ENCODE assay signal across 8 cellular contexts in genomic region chr1:86499987-86500593, GRCh38. TPM values are rescaled to one million over a fixed set of nuclear protein-coding genes. Genes with fewer than 3 reads are reported as not detected.
DNase-seq lines count a peak whose midpoint lies in the region; ATAC-seq, FAIRE-seq and TF ChIP-seq lines count a peak whose summit lies in the region.

No MANE protein-coding gene starts in this region.

- no peaks in the 10 kb centered on the region for H3K79me2 ChIP-seq in SK-N-SH (ENCODE audit: insufficient read depth)

- peaks cover 5% of the 10 kb centered on the region; the same call in 1 of the 2 replicates for H3K27me3 ChIP-seq in SK-N-SH (ENCODE audit: insufficient read depth)
- H3K27me3 ChIP-seq in esophagus squamous epithelium = no peaks in the 10 kb centered on the region
- no peaks in the 10 kb centered on the region for H3K27me3 ChIP-seq in small intestine (ENCODE audit: control insufficient read depth in 2 of 2, insufficient read depth in 2 of 2, low read length in 2 of 2)

- DNase-seq in SK-N-SH = peak; percentile 25
- DNase-seq in KBM-7 = peak; percentile 50
- peak; percentile 82 for DNase-seq in RKO (ENCODE audit: low spot score)
- DNase-seq in esophagus squamous epithelium (lab: John Stamatoyannopoulos, UW) = no peak
- DNase-seq in small intestine = peak; percentile 44
- no peak for DNase-seq in activated CD4-positive, alpha-beta T cell treated with anti-CD3 and anti-CD28 coated beads, Interleukin-2, amount 10 ng/mL, durations not matched to agents 24 days and 14 days
- DNase-seq in amygdala (lab: John Stamatoyannopoulos, UW) = no peak

- H3K27ac ChIP-seq in SK-N-SH (ENCODE audit: low read depth in 2 of 2, low read length in 1 of 2) (no peak overlapping the region), esophagus squamous epithelium (no peak overlapping the region), small intestine (ENCODE audit: low read depth in 1 of 2, low read length in 1 of 2) (no peak overlapping the region)

- TF ChIP-seq CTCF in SK-N-SH (IDR thresholded peaks at IDR 0.05) (peak; percentile 99), esophagus squamous epithelium (IDR thresholded peaks at IDR 0.05) (peak; percentile 76 to 97 (median 84))

- no peak for TF ChIP-seq EP300 in SK-N-SH (IDR thresholded peaks at IDR 0.05; ENCODE audit: borderline replicate concordance in 1 of 2, low read depth in 1 of 2, low read length in 1 of 2)

- H3K36me3 Mint-ChIP-seq in activated CD4-positive, alpha-beta T cell treated with anti-CD3 and anti-CD28 coated beads, Interleukin-2, amount 10 ng/mL, durations not matched to agents 24 days and 14 days (ENCODE audit: low read depth) = no peaks in the 10 kb centered on the region

- POLR2A ChIA-PET in SK-N-SH (lab: Yijun Ruan, JAX) = no interaction called here

- no peaks in the 10 kb centered on the region for H3K9me2 ChIP-seq in SK-N-SH

- in situ Hi-C loops in KBM-7 (cut with MboI; ENCODE audit: low pct_unique_long_range_greater_than_20kb, low sequenced_read_pairs) = no loop called here

- H2AFZ ChIP-seq in SK-N-SH (ENCODE audit: low read depth) = no peak overlapping the region

- no peak overlapping the region for H3K27ac Mint-ChIP-seq in activated CD4-positive, alpha-beta T cell treated with anti-CD3 and anti-CD28 coated beads, Interleukin-2, amount 10 ng/mL, durations not matched to agents 24 days and 14 days

- H3K36me3 ChIP-seq in SK-N-SH (replicated peaks in 1 of 2; ENCODE audit: control insufficient read depth in 1 of 2, insufficient read depth in 2 of 2, low read length in 1 of 2) = no peaks in the 10 kb centered on the region
- no peaks in the 10 kb centered on the region for H3K36me3 ChIP-seq in esophagus squamous epithelium
- no peaks in the 10 kb centered on the region for H3K36me3 ChIP-seq in small intestine (ENCODE audit: control insufficient read depth in 2 of 2, insufficient read depth in 2 of 2, low read length in 2 of 2)

- WGBS in SK-N-SH (ENCODE audit: low lambda C conversion rate) = 8% methylated on average over 3 of the region's 3 CpGs
- 11 to 15% methylated on average over 3 of the region's 3 CpGs for WGBS in esophagus squamous epithelium, 2 donors
- 1 to 11% (median 9%) methylated on average over 3 of the region's 3 CpGs for WGBS in small intestine, 3 donors

- peak overlapping the region in 1 of 2 experiments; percentile 43; a peak in 1 of 4 replicates for H3K4me3 ChIP-seq in SK-N-SH (ENCODE audit: low read depth in 2 of 2, low read length in 1 of 2)
- H3K4me3 ChIP-seq in esophagus squamous epithelium = no peak overlapping the region
- H3K4me3 ChIP-seq in small intestine (ENCODE audit: low read depth in 1 of 2, low read length in 2 of 2) = no peak overlapping the region

- no peak for TF ChIP-seq POLR2A in esophagus squamous epithelium (IDR thresholded peaks at IDR 0.05)

- H3K9me3 Mint-ChIP-seq in activated CD4-positive, alpha-beta T cell treated with anti-CD3 and anti-CD28 coated beads, Interleukin-2, amount 10 ng/mL, durations not matched to agents 24 days and 14 days = no peaks in the 10 kb centered on the region

- H3K4me3 Mint-ChIP-seq in activated CD4-positive, alpha-beta T cell treated with anti-CD3 and anti-CD28 coated beads, Interleukin-2, amount 10 ng/mL, durations not matched to agents 24 days and 14 days = no peak overlapping the region

- intact Hi-C loops in esophagus squamous epithelium (cut with DNase I) = loop anchor here (10.0 kb wide), 1 partner anchor 115 kb away; no protein-coding TSS in a partner anchor
- intact Hi-C loops in activated CD4-positive, alpha-beta T cell treated with anti-CD3 and anti-CD28 coated beads, Interleukin-2, amount 10 ng/mL, durations not matched to agents 24 days and 14 days (cut with micrococcal nuclease) = loop anchor here (5.0 to 10.0 kb wide), 3 partner anchors 103 to 242 kb away; partner anchors contain the start of genes ODF2L and SH3GLB1

- no peak; the same call in 2 of the 3 replicates for ATAC-seq in SK-N-SH treated with all-trans-retinoic acid at 6 μM for 48 hours

- H3K4me1 Mint-ChIP-seq in activated CD4-positive, alpha-beta T cell treated with anti-CD3 and anti-CD28 coated beads, Interleukin-2, amount 10 ng/mL, durations not matched to agents 24 days and 14 days = peaks cover 12% of the 10 kb centered on the region

- peaks cover 6% of the 10 kb centered on the region for H3F3A ChIP-seq in SK-N-SH (replicated peaks; ENCODE audit: insufficient read depth)

- no peaks in the 10 kb centered on the region for H4K20me1 ChIP-seq in SK-N-SH (ENCODE audit: insufficient read depth)

- no peaks in the 10 kb centered on the region; a peak in 1 of 4 replicates for H3K4me1 ChIP-seq in SK-N-SH (ENCODE audit: control insufficient read depth in 1 of 2, insufficient read depth in 2 of 2, low read depth in 1 of 2, low read length in 1 of 2)
- peaks cover 17 to 42% (median 22%) of the 10 kb centered on the region in 3 donors for H3K4me1 ChIP-seq in esophagus squamous epithelium
- no peaks in the 10 kb centered on the region for H3K4me1 ChIP-seq in small intestine (ENCODE audit: control insufficient read depth in 2 of 2, insufficient read depth in 1 of 2, low read depth in 1 of 2, low read length in 1 of 2)

- no peak; the same call in 1 of the 2 replicates for TF ChIP-seq RAD21 in SK-N-SH (IDR thresholded peaks at IDR 0.05; ENCODE audit: low read length)

- H3K4me2 ChIP-seq in SK-N-SH = no peak overlapping the region

- FAIRE-seq in small intestine (lab: Jason Lieb, UNC) = peak; percentile 77

- no peaks in the 10 kb centered on the region for H3K9me3 ChIP-seq in SK-N-SH
- H3K9me3 ChIP-seq in esophagus squamous epithelium = no peaks in the 10 kb centered on the region
- no peaks in the 10 kb centered on the region for H3K9me3 ChIP-seq in small intestine (ENCODE audit: control insufficient read depth, low read depth)

- H3K9ac ChIP-seq in SK-N-SH = no peak overlapping the region

- H3K27me3 Mint-ChIP-seq in activated CD4-positive, alpha-beta T cell treated with anti-CD3 and anti-CD28 coated beads, Interleukin-2, amount 10 ng/mL, durations not matched to agents 24 days and 14 days = peaks cover 28% of the 10 kb centered on the region

- CTCF ChIA-PET in SK-N-SH (lab: Yijun Ruan, JAX) = interaction anchor here (0.6 to 4.1 kb wide), 51 partner anchors 7 to 509 kb away, joined by 3 to 52 read pairs (median 4); partner anchors contain the start of gene SH3GLB1

TF ChIP-seq in SK-N-SH, 30 proteins besides CTCF, POLR2A, EP300 and RAD21 (continues in another document):
- TF ChIP-seq CHD2 (IDR thresholded peaks at IDR 0.05; ENCODE audit: low read length, partially characterized antibody) = no peak
- TF ChIP-seq RXRA (IDR thresholded peaks at IDR 0.05; ENCODE audit: borderline replicate concordance, low read depth) = no peak
- no peak for TF ChIP-seq NFIC (IDR thresholded peaks at IDR 0.05; ENCODE audit: borderline replicate concordance)
- TF ChIP-seq SMC3 (IDR thresholded peaks at IDR 0.05; ENCODE audit: low read depth, low read length) = no peak
- no peak for TF ChIP-seq PBX3 (IDR thresholded peaks at IDR 0.05)
- no peak for TF ChIP-seq ELF1 (IDR thresholded peaks at IDR 0.05)
- no peak for TF ChIP-seq TAF1 (IDR thresholded peaks at IDR 0.05; ENCODE audit: borderline replicate concordance, low read depth, low read length)
- TF ChIP-seq TCF12 (IDR thresholded peaks at IDR 0.05) = no peak

TF ChIP-seq in SK-N-SH treated with all-trans-retinoic acid at 6 μM for 48 hours, 23 proteins besides CTCF, POLR2A, EP300 and RAD21:
- TF ChIP-seq TOX (CRISPR knock-in tag; IDR thresholded peaks at IDR 0.05; ENCODE audit: borderline replicate concordance) = no peak
- no peak for TF ChIP-seq OSR1 (CRISPR knock-in tag; IDR thresholded peaks at IDR 0.05)
- no peak for TF ChIP-seq PATZ1 (CRISPR knock-in tag; IDR thresholded peaks at IDR 0.05; ENCODE audit: borderline replicate concordance)

RNA-seq across cellular contexts. Expression of gene CLCA1, which starts 31.4 kb away (rescaled TPM):
- not detected in 2 replicates for polyA plus RNA-seq in SK-N-SH (2012; rRNA removed)
- not detected in 2 replicates for polyA plus RNA-seq in SK-N-SH (2012; cell fraction: cytosol; rRNA removed)
- not detected in 2 replicates for polyA plus RNA-seq in SK-N-SH (2012; cell fraction: nucleus; rRNA removed)
- total RNA-seq in esophagus squamous epithelium = not detected
- 100 to 1,000 TPM in 2 of 3 donors, 10 to 100 TPM in 1; 90.2 to 302 (median 176) TPM for polyA plus RNA-seq in small intestine
- total RNA-seq in activated CD4-positive, alpha-beta T cell treated with anti-CD3 and anti-CD28 coated beads, Interleukin-2, amount 10 ng/mL, durations not matched to agents 24 days and 14 days = not detected in 2 replicates

RNA-seq across cellular contexts. Expression of gene CLCA4, which starts 46.8 kb away (rescaled TPM):
- not detected in 2 replicates for polyA plus RNA-seq in SK-N-SH (2012; rRNA removed)
- polyA plus RNA-seq in SK-N-SH (2012; cell fraction: cytosol; rRNA removed) = not detected in 2 replicates
- polyA plus RNA-seq in SK-N-SH (2012; cell fraction: nucleus; rRNA removed) = not detected in 2 replicates
- 100 to 1,000 TPM; 135 to 639 (median 439) TPM for total RNA-seq in esophagus squamous epithelium
- 1 to 10 TPM in 1 of 3 donors, under 1 TPM in 1, not detected in 1; 0.27 to 1.2 TPM for polyA plus RNA-seq in small intestine
- not detected in 2 replicates for total RNA-seq in activated CD4-positive, alpha-beta T cell treated with anti-CD3 and anti-CD28 coated beads, Interleukin-2, amount 10 ng/mL, durations not matched to agents 24 days and 14 days

Comparison
In these comparisons a context has a peak if more than half of its experiments do, and no peak if none do; other contexts are left out.
1. DNase-seq: peak in SK-N-SH (single experiment), KBM-7 (single experiment), RKO (single experiment) and small intestine (single experiment); none in esophagus squamous epithelium (single experiment), activated CD4-positive, alpha-beta T cell treated with anti-CD3 and anti-CD28 coated beads, Interleukin-2, amount 10 ng/mL, durations not matched to agents 24 days and 14 days (single experiment) and amygdala (0 of 56).
2. RNA of gene CLCA4, which starts 46.8 kb away (total RNA-seq): 135 to 639 TPM in esophagus squamous epithelium; not detected in activated CD4-positive, alpha-beta T cell treated with anti-CD3 and anti-CD28 coated beads, Interleukin-2, amount 10 ng/mL, durations not matched to agents 24 days and 14 days; every median in the first group is over 100 times any median in the second.